ENCODE assay signal across 27 cellular contexts in genomic region chr1:85349224-85349623, GRCh38.
"Had no signal": no experiment of that assay in that cellular context is flagged by ENCODE, and none has a peak within 500 bp of the region (broad histone marks: within the 10 kb centered on the region; RNA-seq: fewer than 3 reads in every experiment).

No MANE protein-coding gene starts in this region.

- H3K36me3 Mint-ChIP-seq: immature natural killer cell; naive thymus-derived CD4-positive, alpha-beta T cell; natural killer cell had no signal

- H3K4me3 Mint-ChIP-seq: immature natural killer cell; mesothelial cell of epicardium; naive thymus-derived CD4-positive, alpha-beta T cell; natural killer cell had no signal

- H3K27ac ChIP-seq: coronary artery, dorsolateral prefrontal cortex, epithelial cell of prostate, esophagus squamous epithelium, gastroesophageal sphincter, hepatocyte, left lung, lower lobe of right lung had no signal

- H3K9me3 ChIP-seq: esophagus squamous epithelium, gastroesophageal sphincter, heart left ventricle, left lung, lower lobe of right lung had no signal

- H3K4me2 ChIP-seq: hepatocyte had no signal

- H3K4me1 ChIP-seq: gastroesophageal sphincter, lower lobe of right lung had no signal

- H3K27me3 ChIP-seq: dorsolateral prefrontal cortex, esophagus squamous epithelium, gastroesophageal sphincter, heart left ventricle, hepatocyte, left lung had no signal

- H3K4me1 Mint-ChIP-seq: immature natural killer cell; naive thymus-derived CD4-positive, alpha-beta T cell; natural killer cell had no signal

- DNase-seq: dermis blood vessel endothelial cell; dorsolateral prefrontal cortex; effector CD4-positive, alpha-beta T cell; effector memory CD4-positive, alpha-beta T cell; erythroblast; esophagus squamous epithelium; foreskin fibroblast; heart left ventricle; hypothalamus; immature natural killer cell; islet precursor cell; left cardiac atrium; left lung; left ventricle myocardium superior; lower lobe of right lung; mesenchymal stem cell; naive thymus-derived CD4-positive, alpha-beta T cell; natural killer cell had no signal

- H3K4me3 ChIP-seq: coronary artery, dorsolateral prefrontal cortex, esophagus squamous epithelium, gastroesophageal sphincter, heart left ventricle, hepatocyte, left lung, lower lobe of right lung had no signal

- H2AFZ ChIP-seq: hepatocyte had no signal

- ATAC-seq: esophagus mucosa; gastroesophageal sphincter; heart left ventricle; left cardiac atrium; left lung; left ventricle myocardium superior; lower lobe of right lung; naive thymus-derived CD4-positive, alpha-beta T cell; natural killer cell had no signal

- H3K9me3 Mint-ChIP-seq: immature natural killer cell, natural killer cell had no signal

- H3K79me2 ChIP-seq: hepatocyte had no signal

- FAIRE-seq: colon, endothelial cell of umbilical vein, frontal cortex had no signal

- H3K27ac Mint-ChIP-seq: immature natural killer cell; mesothelial cell of epicardium; naive thymus-derived CD4-positive, alpha-beta T cell; natural killer cell had no signal
